ENCODE assay signal across 1 cellular context in the genomic region with DNA sequence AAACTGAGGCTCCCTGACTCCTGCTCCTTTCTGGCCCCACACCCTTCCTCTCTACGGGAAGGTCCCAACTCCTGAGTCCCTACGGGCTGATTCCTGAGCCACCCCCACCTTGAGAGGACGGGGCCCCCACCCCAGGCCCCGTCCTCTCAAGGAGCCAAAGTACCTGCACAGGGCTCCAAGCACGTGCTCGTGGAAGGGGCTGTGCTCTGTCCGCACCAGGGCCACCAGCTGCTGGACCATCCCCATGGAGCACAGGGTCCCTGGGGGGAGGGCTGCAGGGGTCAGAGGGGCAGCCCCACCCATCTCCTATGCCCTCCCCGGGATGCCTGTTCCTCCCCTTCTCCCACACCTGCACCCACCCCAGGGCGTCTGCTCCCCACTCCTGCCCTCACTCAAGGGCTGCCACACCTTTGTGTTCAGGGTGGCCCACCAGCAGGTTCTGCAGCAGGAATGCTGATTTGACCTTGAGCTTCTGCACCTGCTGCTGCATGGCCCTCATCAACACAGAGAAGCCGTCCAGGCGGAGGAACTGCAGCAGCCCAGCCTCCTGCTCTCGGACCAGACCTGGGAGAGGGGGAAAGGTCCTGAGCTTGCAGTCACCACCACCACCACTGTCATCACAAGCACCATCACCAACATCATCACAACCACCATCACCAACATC.
TF ChIP-seq lines count a peak whose summit lies in the region.

No MANE protein-coding gene starts in this region.

TF ChIP-seq in IMR-90, 13 proteins besides CTCF, POLR2A, EP300 and RAD21:
- TF ChIP-seq NFE2L2 (IDR thresholded peaks at IDR 0.05; ENCODE audit: low read depth, low read length) (no peak), BHLHE40 (IDR thresholded peaks at IDR 0.05; ENCODE audit: low read depth, low read length) (no peak), CHD1 (IDR thresholded peaks at IDR 0.05; ENCODE audit: low read depth, low read length) (no peak), SMC3 (IDR thresholded peaks at IDR 0.05; ENCODE audit: low read depth, low read length) (no peak), MAZ (IDR thresholded peaks at IDR 0.05; ENCODE audit: borderline replicate concordance, low read depth, low read length) (no peak), RFX5 (IDR thresholded peaks at IDR 0.05; ENCODE audit: low read depth, low read length) (no peak), MXI1 (IDR thresholded peaks at IDR 0.05; ENCODE audit: borderline replicate concordance, low read depth, low read length) (no peak), RCOR1 (IDR thresholded peaks at IDR 0.05; ENCODE audit: insufficient replicate concordance, low read length) (no peak), CEBPB (IDR thresholded peaks at IDR 0.05; ENCODE audit: low read depth, low read length) (no peak), MAFK (IDR thresholded peaks at IDR 0.05; ENCODE audit: low read depth, low read length) (no peak), FOS (IDR thresholded peaks at IDR 0.05; ENCODE audit: low read depth, low read length) (no peak)
- TF ChIP-seq, protein P1, sequence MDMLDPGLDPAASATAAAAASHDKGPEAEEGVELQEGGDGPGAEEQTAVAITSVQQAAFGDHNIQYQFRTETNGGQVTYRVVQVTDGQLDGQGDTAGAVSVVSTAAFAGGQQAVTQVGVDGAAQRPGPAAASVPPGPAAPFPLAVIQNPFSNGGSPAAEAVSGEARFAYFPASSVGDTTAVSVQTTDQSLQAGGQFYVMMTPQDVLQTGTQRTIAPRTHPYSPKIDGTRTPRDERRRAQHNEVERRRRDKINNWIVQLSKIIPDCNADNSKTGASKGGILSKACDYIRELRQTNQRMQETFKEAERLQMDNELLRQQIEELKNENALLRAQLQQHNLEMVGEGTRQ (IDR thresholded peaks at IDR 0.05; ENCODE audit: low read depth, low read length), result no peak
- TF ChIP-seq, protein P2, sequence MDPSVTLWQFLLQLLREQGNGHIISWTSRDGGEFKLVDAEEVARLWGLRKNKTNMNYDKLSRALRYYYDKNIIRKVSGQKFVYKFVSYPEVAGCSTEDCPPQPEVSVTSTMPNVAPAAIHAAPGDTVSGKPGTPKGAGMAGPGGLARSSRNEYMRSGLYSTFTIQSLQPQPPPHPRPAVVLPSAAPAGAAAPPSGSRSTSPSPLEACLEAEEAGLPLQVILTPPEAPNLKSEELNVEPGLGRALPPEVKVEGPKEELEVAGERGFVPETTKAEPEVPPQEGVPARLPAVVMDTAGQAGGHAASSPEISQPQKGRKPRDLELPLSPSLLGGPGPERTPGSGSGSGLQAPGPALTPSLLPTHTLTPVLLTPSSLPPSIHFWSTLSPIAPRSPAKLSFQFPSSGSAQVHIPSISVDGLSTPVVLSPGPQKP (IDR thresholded peaks at IDR 0.05; ENCODE audit: borderline replicate concordance, low read depth, low read length), result no peak
